In genomic region chr6:24990227-24990843, GRCh38 we compare ENCODE assay signal across 13 cellular contexts. TPM values are rescaled to one million over a fixed set of nuclear protein-coding genes. Genes with fewer than 3 reads are reported as not detected.
A peak's percentile ranks its signal among the peaks of the same experiment; 100 is the strongest.
DNase-seq lines count a peak whose midpoint lies in the region; ATAC-seq and TF ChIP-seq lines count a peak whose summit lies in the region.
"Had no signal": no experiment of that assay in that cellular context is flagged by ENCODE, and none has a peak within 500 bp of the region (broad histone marks: within the 10 kb centered on the region; RNA-seq: fewer than 3 reads in every experiment).

No MANE protein-coding gene starts in this region.

- H3K36me3 ChIP-seq in CD8-positive, alpha-beta memory T cell (ENCODE audit: insufficient read depth, low read length) = no peaks in the 10 kb centered on the region
- H3K36me3 ChIP-seq in HEK293 (ENCODE audit: control insufficient read depth in 2 of 2, insufficient read depth in 1 of 2, low read length in 2 of 2) (no peaks in the 10 kb centered on the region), left lung (no peaks in the 10 kb centered on the region), GM23338 (ENCODE audit: insufficient read depth) (no peaks in the 10 kb centered on the region)
- H3K36me3 ChIP-seq: cardiac muscle cell, right atrium auricular region had no signal

- no peak overlapping the region for H2AFZ ChIP-seq in GM23338

- H3K36me3 Mint-ChIP-seq in CD8-positive, alpha-beta memory T cell = peaks cover 16 to 24% (median 20%) of the 10 kb centered on the region in 3 donors
- H3K36me3 Mint-ChIP-seq in activated naive CD8-positive, alpha-beta T cell treated with anti-CD3 and anti-CD28 coated beads for 36 hours = peaks cover 22% of the 10 kb centered on the region
- H3K36me3 Mint-ChIP-seq in GM23338 (ENCODE audit: low read depth) = peaks cover 52% of the 10 kb centered on the region

- no peak for TF ChIP-seq CTCF in HEK293 (tag by site-specific recombination; IDR thresholded peaks at IDR 0.05)
- no peak for TF ChIP-seq CTCF in left lung (IDR thresholded peaks at IDR 0.05)
- no peak for TF ChIP-seq CTCF in GM23338 (conservative IDR thresholded peaks at IDR 0.05; ENCODE audit: low read depth in 2 of 2)

- peak; percentile 38 for ATAC-seq in left lung
- no peak for ATAC-seq in HG03521 (IDR thresholded peaks at IDR 0.05; ENCODE audit: unreplicated experiment)
- no peak for ATAC-seq in GM18868 (IDR thresholded peaks at IDR 0.05; ENCODE audit: unreplicated experiment)
- no peak for ATAC-seq in GM23338
- ATAC-seq: mucosa of descending colon had no signal

- no peak for DNase-seq in CD8-positive, alpha-beta memory T cell
- DNase-seq in activated naive CD8-positive, alpha-beta T cell treated with anti-CD3 and anti-CD28 coated beads for 36 hours = no peak
- DNase-seq in left lung (no peak), T-helper 1 cell (no peak), GM23338 (ENCODE audit: low spot score) (no peak)
- DNase-seq: KBM-7, mucosa of descending colon, substantia nigra had no signal

- H3K9me3 ChIP-seq in CD8-positive, alpha-beta memory T cell (ENCODE audit: low read length) = no peaks in the 10 kb centered on the region
- no peaks in the 10 kb centered on the region for H3K9me3 ChIP-seq in HEK293 (ENCODE audit: control insufficient read depth, insufficient read depth, low read depth, low read length)
- no peaks in the 10 kb centered on the region for H3K9me3 ChIP-seq in left lung
- H3K9me3 ChIP-seq: mucosa of descending colon had no signal

- no peaks in the 10 kb centered on the region for H3K79me2 ChIP-seq in GM23338 (replicated peaks; ENCODE audit: insufficient read depth)

- no peaks in the 10 kb centered on the region for H3K27me3 Mint-ChIP-seq in CD8-positive, alpha-beta memory T cell
- H3K27me3 Mint-ChIP-seq in activated naive CD8-positive, alpha-beta T cell treated with anti-CD3 and anti-CD28 coated beads for 36 hours = no peaks in the 10 kb centered on the region
- peaks cover 2% of the 10 kb centered on the region for H3K27me3 Mint-ChIP-seq in GM23338 (ENCODE audit: insufficient read depth, low read depth, poor library complexity)

- H3K27ac Mint-ChIP-seq in CD8-positive, alpha-beta memory T cell = peak overlapping the region in 7 of 8 donors; percentile 18 to 95 (median 77)
- H3K27ac Mint-ChIP-seq in activated naive CD8-positive, alpha-beta T cell treated with anti-CD3 and anti-CD28 coated beads for 36 hours = peak overlapping the region; percentile 34
- no peak overlapping the region for H3K27ac Mint-ChIP-seq in GM23338

- H3K27me3 ChIP-seq in CD8-positive, alpha-beta memory T cell (ENCODE audit: insufficient read depth, low read length, poor library complexity, severe bottlenecking) = no peaks in the 10 kb centered on the region
- no peaks in the 10 kb centered on the region for H3K27me3 ChIP-seq in left lung
- no peaks in the 10 kb centered on the region for H3K27me3 ChIP-seq in GM23338 (ENCODE audit: insufficient read depth)
- H3K27me3 ChIP-seq: cardiac muscle cell, right atrium auricular region had no signal

- POLR2A ChIA-PET in CD8-positive, alpha-beta memory T cell (lab: Charles Lee) = interaction anchor here (0.5 to 3.7 kb wide), 5 partner anchors 8 to 134 kb away, joined by 3 to 60 read pairs (median 7); partner anchors contain the start of gene RIPOR2
- POLR2A ChIA-PET in HEK293 (lab: Yijun Ruan, JAX) = no interaction called here

- H3K4me3 Mint-ChIP-seq in CD8-positive, alpha-beta memory T cell = peak overlapping the region in 2 of 7 donors; percentile 9 to 16
- H3K4me3 Mint-ChIP-seq in activated naive CD8-positive, alpha-beta T cell treated with anti-CD3 and anti-CD28 coated beads for 36 hours = no peak overlapping the region
- no peak overlapping the region for H3K4me3 Mint-ChIP-seq in GM23338

- no peak overlapping the region for H3K4me3 ChIP-seq in CD8-positive, alpha-beta memory T cell (ENCODE audit: low read length)
- no peak overlapping the region for H3K4me3 ChIP-seq in HEK293 (ENCODE audit: low read depth, low read length)
- no peak overlapping the region for H3K4me3 ChIP-seq in left lung
- no peak overlapping the region for H3K4me3 ChIP-seq in GM23338
- H3K4me3 ChIP-seq: cardiac muscle cell, mucosa of descending colon, right atrium auricular region had no signal

- intact Hi-C loops in left lung (cut with DNase I) = no loop called here

- H3F3A ChIP-seq in GM23338 (replicated peaks; ENCODE audit: low read depth) = no peaks in the 10 kb centered on the region

- H3K4me1 ChIP-seq in CD8-positive, alpha-beta memory T cell (ENCODE audit: insufficient read depth, low read length) = peaks cover 52% of the 10 kb centered on the region
- H3K4me1 ChIP-seq in HEK293 (ENCODE audit: control insufficient read depth, insufficient read depth, low read length) = peaks cover 2% of the 10 kb centered on the region; the same call in 1 of the 2 replicates
- peaks cover 0 to 20% of the 10 kb centered on the region in 2 donors for H3K4me1 ChIP-seq in left lung
- H3K4me1 ChIP-seq in GM23338 (ENCODE audit: insufficient read depth) = peaks cover 9% of the 10 kb centered on the region; the same call in 1 of the 2 replicates
- H3K4me1 ChIP-seq: right atrium auricular region had no signal

- peaks cover 60 to 89% (median 88%) of the 10 kb centered on the region in 3 donors for H3K4me1 Mint-ChIP-seq in CD8-positive, alpha-beta memory T cell
- peaks cover 46% of the 10 kb centered on the region for H3K4me1 Mint-ChIP-seq in activated naive CD8-positive, alpha-beta T cell treated with anti-CD3 and anti-CD28 coated beads for 36 hours
- H3K4me1 Mint-ChIP-seq in GM23338 = peaks cover 9% of the 10 kb centered on the region

- CTCF ChIA-PET in CD8-positive, alpha-beta memory T cell (lab: Charles Lee) = interaction anchor here (1.3 to 7.2 kb wide), 19 partner anchors 10 to 133 kb away, joined by 3 to 180 read pairs (median 23); partner anchors contain the start of gene RIPOR2
- CTCF ChIA-PET in HEK293 (lab: Yijun Ruan, JAX) = interaction anchor here (0.6 to 7.2 kb wide), 23 partner anchors 11 to 610 kb away, joined by 3 to 172 read pairs (median 13); partner anchors contain the start of gene RIPOR2

- H3K4me2 ChIP-seq in GM23338 = no peak overlapping the region

- H4K20me1 ChIP-seq in GM23338 (replicated peaks; ENCODE audit: insufficient read depth) = no peaks in the 10 kb centered on the region

- peaks cover 0 to 8% (median 0%) of the 10 kb centered on the region in 5 donors for H3K9me3 Mint-ChIP-seq in CD8-positive, alpha-beta memory T cell
- peaks cover 9% of the 10 kb centered on the region for H3K9me3 Mint-ChIP-seq in activated naive CD8-positive, alpha-beta T cell treated with anti-CD3 and anti-CD28 coated beads for 36 hours
- peaks cover 50% of the 10 kb centered on the region for H3K9me3 Mint-ChIP-seq in GM23338

- H3K9me2 ChIP-seq in GM23338 (ENCODE audit: insufficient read depth) = 0 out of 2 replicates have a peak, but pooled peaks cover 3% of the 10 kb centered on the region

- no peak overlapping the region for H3K27ac ChIP-seq in CD8-positive, alpha-beta memory T cell (ENCODE audit: low read depth, low read length)
- H3K27ac ChIP-seq in HEK293 (ENCODE audit: extremely low read depth, low read depth, low read length) (no peak overlapping the region), left lung (no peak overlapping the region), GM23338 (ENCODE audit: low read depth) (no peak overlapping the region)
- H3K27ac ChIP-seq: cardiac muscle cell, right atrium auricular region had no signal

TF ChIP-seq in HEK293, 187 proteins besides CTCF, POLR2A, EP300 and RAD21:
- TF ChIP-seq GLI4 (tag by site-specific recombination; IDR thresholded peaks at IDR 0.05) (no peak), GLI2 (tag by site-specific recombination; IDR thresholded peaks at IDR 0.05; ENCODE audit: borderline replicate concordance, low read depth) (no peak), GLIS1 (tag by site-specific recombination; IDR thresholded peaks at IDR 0.05) (no peak), ZNF621 (tag by site-specific recombination; IDR thresholded peaks at IDR 0.05) (no peak), ZIC2 (tag by site-specific recombination; IDR thresholded peaks at IDR 0.05) (no peak), SCRT2 (tag by site-specific recombination; IDR thresholded peaks at IDR 0.05) (peak; percentile 38; the same call in 1 of the 2 replicates)
TF ChIP-seq in HEK293: peak in this region for 1.

TF ChIP-seq in GM23338, 12 proteins besides CTCF, POLR2A, EP300 and RAD21 (continues in another document):
- TF ChIP-seq STAT1 (IDR thresholded peaks at IDR 0.05; ENCODE audit: unreplicated experiment) (no peak), ZNF114 (CRISPR knock-in tag; IDR thresholded peaks at IDR 0.05) (no peak), ETS1 (IDR thresholded peaks at IDR 0.05) (no peak)

RNA-seq across cellular contexts. Expression of gene RIPOR2, which starts 54.6 kb away (rescaled TPM):
- total RNA-seq in CD8-positive, alpha-beta memory T cell = 10 to 100 TPM; 54.4 to 58.2 TPM
- 427 TPM for polyA plus RNA-seq in CD8-positive, alpha-beta memory T cell
- 10 to 100 TPM; 75.2 to 80.0 TPM for total RNA-seq in activated naive CD8-positive, alpha-beta T cell treated with anti-CD3 and anti-CD28 coated beads for 36 hours
- 10 to 100 TPM; 18.7 to 56.8 TPM for total RNA-seq in left lung
- total RNA-seq in GM23338 (2014; rRNA removed; shearing (Covaris generic)) = 22.5 TPM in 2 replicates
- polyA plus RNA-seq in GM23338 (2016; fragmentation: Nextera tagmentation; extraction: Ambion mirVana) = 8.8 and 9.5 TPM in 2 replicates
